27 cellular contexts compared by ENCODE assay signal in the genomic region with DNA sequence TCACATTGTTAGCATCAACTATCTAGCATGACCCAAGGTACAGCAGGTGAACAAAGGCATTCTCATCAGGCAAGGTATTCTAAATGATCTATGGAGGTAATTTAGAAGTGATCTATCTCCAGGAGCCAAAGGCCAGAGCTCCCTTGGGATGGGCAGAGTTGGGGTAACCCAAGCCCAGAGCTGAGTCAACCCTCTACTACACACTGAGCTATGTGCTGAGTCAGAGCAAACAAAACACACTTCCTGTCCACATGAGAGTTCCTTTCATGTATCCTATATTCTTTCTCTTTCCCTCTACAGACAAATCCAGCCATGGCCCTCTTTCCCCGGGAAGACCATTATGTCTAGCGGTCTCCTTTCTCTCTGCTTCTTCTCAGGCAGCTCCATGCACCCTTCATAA.
DNase-seq lines count a peak whose midpoint lies in the region; ATAC-seq and TF ChIP-seq lines count a peak whose summit lies in the region.
"Had no signal": no experiment of that assay in that cellular context is flagged by ENCODE, and none has a peak within 500 bp of the region (broad histone marks: within the 10 kb centered on the region; RNA-seq: fewer than 3 reads in every experiment).

No MANE protein-coding gene starts in this region.

- TF ChIP-seq CTCF in mammary epithelial cell (conservative IDR thresholded peaks at IDR 0.05 in 1 of 2, IDR thresholded peaks at IDR 0.05 in 1 of 2; ENCODE audit: extremely low read depth in 1 of 2, insufficient read depth in 1 of 2, low read depth in 1 of 2, low read length in 2 of 2) (no peak), MCF 10A (IDR thresholded peaks at IDR 0.05; ENCODE audit: unreplicated experiment) (no peak)

- no peaks in the 10 kb centered on the region for H3K4me1 Mint-ChIP-seq in MCF 10A (ENCODE audit: insufficient read depth, unreplicated experiment)
- H3K4me1 Mint-ChIP-seq: activated CD4-positive, alpha-beta T cell treated with anti-CD3 and anti-CD28 coated beads, Interleukin-2, amount 10 ng/mL, durations not matched to agents 24 days and 14 days; endodermal cell had no signal

- no peak overlapping the region for H3K27ac Mint-ChIP-seq in MCF 10A (ENCODE audit: low read depth, unreplicated experiment)
- H3K27ac Mint-ChIP-seq: activated CD4-positive, alpha-beta T cell treated with anti-CD3 and anti-CD28 coated beads, Interleukin-2, amount 10 ng/mL, durations not matched to agents 24 days and 14 days; endodermal cell; nephron progenitor cell had no signal

- H3K9me3 Mint-ChIP-seq in MCF 10A (ENCODE audit: unreplicated experiment) = peaks cover 27% of the 10 kb centered on the region
- H3K9me3 Mint-ChIP-seq: activated CD4-positive, alpha-beta T cell treated with anti-CD3 and anti-CD28 coated beads, Interleukin-2, amount 10 ng/mL, durations not matched to agents 24 days and 14 days; endodermal cell; nephron progenitor cell had no signal

- no peaks in the 10 kb centered on the region for H3K27me3 Mint-ChIP-seq in MCF 10A (ENCODE audit: insufficient read depth, unreplicated experiment)

- H3K36me3 ChIP-seq in mammary epithelial cell (ENCODE audit: insufficient read depth, low read length) = no peaks in the 10 kb centered on the region
- H3K36me3 ChIP-seq: adrenal gland; BLaER1 treated with 17β-estradiol and CSF1 and Interleukin-3, amounts not matched to agents 10 nM and 100 nM; heart left ventricle; left ventricle myocardium inferior; SJCRH30; thoracic aorta had no signal

- POLR2A ChIA-PET in MCF 10A (lab: Yijun Ruan, JAX) = no interaction called here

- no peak overlapping the region for H2AFZ ChIP-seq in mammary epithelial cell (ENCODE audit: low read depth, low read length)
- H2AFZ ChIP-seq: parathyroid adenoma had no signal

- intact Hi-C loops in mammary epithelial cell (cut with micrococcal nuclease) = no loop called here
- intact Hi-C loops in MCF 10A (cut with micrococcal nuclease) = no loop called here

- H3K4me1 ChIP-seq in mammary epithelial cell (ENCODE audit: insufficient read depth, low read length) = no peaks in the 10 kb centered on the region
- H3K4me1 ChIP-seq: adrenal gland, SJCRH30 had no signal

- H3K9me3 ChIP-seq in mammary epithelial cell (replicated peaks; ENCODE audit: insufficient read depth, low read length) = no peaks in the 10 kb centered on the region
- H3K9me3 ChIP-seq: adrenal gland, heart left ventricle, left ventricle myocardium inferior, SJCRH30, thoracic aorta had no signal

- BruUV-seq in mammary epithelial cell (replicated peaks; lab: Mats Ljungman, UMichigan) (no TSS peak), MCF 10A (replicated peaks; lab: Mats Ljungman, UMichigan) (no TSS peak)

- H4K20me1 ChIP-seq in mammary epithelial cell (ENCODE audit: insufficient read depth, low read length) = no peaks in the 10 kb centered on the region
- H4K20me1 ChIP-seq: BLaER1 treated with 17β-estradiol and CSF1 and Interleukin-3, amounts not matched to agents 10 nM and 100 nM had no signal

- CTCF ChIA-PET in mammary epithelial cell (lab: Charles Lee; ENCODE audit: low non-redundant PET) (no interaction called here), MCF 10A (lab: Yijun Ruan, JAX) (no interaction called here)

- H3K27me3 ChIP-seq in mammary epithelial cell (ENCODE audit: insufficient read depth, low read length) = peaks cover under 1% of the 10 kb centered on the region
- H3K27me3 ChIP-seq: adrenal gland; BLaER1 treated with 17β-estradiol and CSF1 and Interleukin-3, amounts not matched to agents 10 nM and 100 nM; heart left ventricle had no signal

- DNase-seq in mammary epithelial cell (peak; percentile 1), MCF 10A (ENCODE audit: unreplicated experiment) (no peak), RPMI7951 (ENCODE audit: low read depth) (peak; percentile 23), kidney glomerular epithelial cell (lab: John Stamatoyannopoulos, UW) (peak; percentile 17)
- DNase-seq: activated CD4-positive, alpha-beta T cell treated with anti-CD3 and anti-CD28 coated beads, Interleukin-2, amount 10 ng/mL, durations not matched to agents 24 days and 14 days; activated CD8-positive, alpha-beta memory T cell treated with anti-CD3 and anti-CD28 coated beads, Interleukin-2, amount 50 U/mL, for 48 hours; activated effector memory CD4-positive, alpha-beta T cell treated with anti-CD3 and anti-CD28 coated beads, Interleukin-2, amount 50 U/mL, for 16 hours; adrenal gland; endodermal cell; GOT3; heart left ventricle; left ventricle myocardium inferior; midbrain; MM.1S; NCI-H1694; NCI-H748 treated with DMSO at 0.1 percent for 48 hours; nephron progenitor cell; OCI-M1; SJCRH30 had no signal

- ATAC-seq in HG02610 (IDR thresholded peaks at IDR 0.05; ENCODE audit: unreplicated experiment) = peak; percentile 86
- ATAC-seq in HG02970 (IDR thresholded peaks at IDR 0.05; ENCODE audit: low FRiP score, unreplicated experiment) = no peak
- no peak for ATAC-seq in GM18519 (IDR thresholded peaks at IDR 0.05; ENCODE audit: low FRiP score, unreplicated experiment)
- ATAC-seq in GM18867 (IDR thresholded peaks at IDR 0.05; ENCODE audit: unreplicated experiment) = no peak
- ATAC-seq: heart left ventricle had no signal

- no peak overlapping the region for H3K9ac ChIP-seq in mammary epithelial cell (ENCODE audit: insufficient read depth, low read length)
- H3K9ac ChIP-seq: BLaER1 treated with 17β-estradiol and CSF1 and Interleukin-3, amounts not matched to agents 10 nM and 100 nM; parathyroid adenoma had no signal

- H3K27ac ChIP-seq in mammary epithelial cell (ENCODE audit: insufficient read depth, low read depth, low read length) = no peak overlapping the region
- H3K27ac ChIP-seq: adrenal gland; BLaER1 treated with 17β-estradiol and CSF1 and Interleukin-3, amounts not matched to agents 10 nM and 100 nM; coronary artery; heart left ventricle; left ventricle myocardium inferior; parathyroid adenoma; SJCRH30; thoracic aorta had no signal

- WGBS in mammary epithelial cell (ENCODE audit: low coverage, missing lambda C conversion rate) = 74% methylated on average over 2 of the region's 2 CpGs

- H3K79me2 ChIP-seq in mammary epithelial cell (ENCODE audit: insufficient read depth, low read length) = no peaks in the 10 kb centered on the region
- H3K79me2 ChIP-seq: parathyroid adenoma had no signal

- in situ Hi-C loops in mammary epithelial cell (cut with MboI; ENCODE audit: low sequenced_read_pairs in 2 of 2) = no loop called here

- no peak overlapping the region for H3K4me2 ChIP-seq in mammary epithelial cell (ENCODE audit: insufficient read depth, low read depth, low read length)
- H3K4me2 ChIP-seq: BLaER1 treated with 17β-estradiol and CSF1 and Interleukin-3, amounts not matched to agents 10 nM and 100 nM had no signal

- H3K4me3 Mint-ChIP-seq in MCF 10A (ENCODE audit: unreplicated experiment) = no peak overlapping the region
- H3K4me3 Mint-ChIP-seq: activated CD4-positive, alpha-beta T cell treated with anti-CD3 and anti-CD28 coated beads, Interleukin-2, amount 10 ng/mL, durations not matched to agents 24 days and 14 days; endodermal cell; nephron progenitor cell had no signal

- H3K4me3 ChIP-seq in mammary epithelial cell (replicated peaks in 1 of 3; ENCODE audit: insufficient read depth in 1 of 3, low read depth in 2 of 3, low read length in 3 of 3) = no peak overlapping the region
- H3K4me3 ChIP-seq: adrenal gland; BLaER1 treated with 17β-estradiol and CSF1 and Interleukin-3, amounts not matched to agents 10 nM and 100 nM; coronary artery; heart left ventricle; left ventricle myocardium inferior; SJCRH30; thoracic aorta had no signal

- no peaks in the 10 kb centered on the region for H3K36me3 Mint-ChIP-seq in MCF 10A (ENCODE audit: insufficient read depth, unreplicated experiment)

- dilution Hi-C loops in mammary epithelial cell (cut with HindIII; ENCODE audit: low sequenced_read_pairs) = no loop called here
